In the genomic region with DNA sequence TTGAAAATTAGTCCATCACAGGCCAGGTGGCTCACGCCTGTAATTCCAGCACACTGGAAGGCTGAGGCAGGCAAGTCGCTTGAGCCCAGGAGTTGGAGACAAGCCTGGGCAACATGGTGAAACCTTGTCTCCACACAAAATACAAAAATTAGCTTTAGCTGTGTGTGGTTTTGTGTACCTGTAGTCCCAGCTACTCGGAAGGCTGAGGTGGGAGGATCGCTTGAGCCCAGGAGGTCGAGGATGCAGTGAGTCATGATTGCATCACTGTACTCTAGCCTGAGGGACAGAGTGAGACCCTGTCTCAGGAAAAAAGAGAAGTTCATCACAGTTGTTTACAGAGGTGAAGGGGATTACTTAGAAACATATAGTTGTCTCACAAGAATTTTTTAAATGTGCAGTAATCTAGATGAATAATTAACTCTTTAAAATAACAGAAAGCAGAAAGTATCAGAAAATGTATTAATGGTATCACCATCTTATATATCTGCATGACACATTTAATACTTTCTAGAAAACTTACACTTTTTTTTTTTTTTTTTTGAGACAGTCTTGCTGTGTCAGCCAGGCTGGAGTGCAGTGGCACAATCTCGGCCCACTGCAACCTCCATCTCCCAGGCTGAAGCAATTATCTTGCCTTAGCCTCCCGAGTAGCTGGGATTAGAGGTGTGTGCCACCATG, we compare ENCODE assay signal across 13 cellular contexts. TPM values are rescaled to one million over a fixed set of nuclear protein-coding genes. Genes with fewer than 3 reads are reported as not detected.
DNase-seq lines count a peak whose midpoint lies in the region; ATAC-seq and TF ChIP-seq lines count a peak whose summit lies in the region.
"Had no signal": no experiment of that assay in that cellular context is flagged by ENCODE, and none has a peak within 500 bp of the region (broad histone marks: within the 10 kb centered on the region; RNA-seq: fewer than 3 reads in every experiment).

No MANE protein-coding gene starts in this region.

- peaks cover 14% of the 10 kb centered on the region for H3K4me1 ChIP-seq in GM23338 (ENCODE audit: insufficient read depth)
- peaks cover 0 to 15% of the 10 kb centered on the region in 2 donors for H3K4me1 ChIP-seq in naive thymus-derived CD4-positive, alpha-beta T cell (ENCODE audit: control insufficient read depth in 2 of 2, insufficient read depth in 2 of 2, low read length in 2 of 2)

- H4K20me1 ChIP-seq in GM23338 (replicated peaks; ENCODE audit: insufficient read depth), result peaks cover 25% of the 10 kb centered on the region

- peak overlapping the region; percentile 86 for H3K27ac Mint-ChIP-seq in GM23338
- H3K27ac Mint-ChIP-seq in naive thymus-derived CD4-positive, alpha-beta T cell, result no peak overlapping the region
- H3K27ac Mint-ChIP-seq: immature natural killer cell had no signal

- H3K4me1 Mint-ChIP-seq in GM23338, result peaks cover 43% of the 10 kb centered on the region
- peaks cover 42 to 88% (median 65%) of the 10 kb centered on the region in 7 donors for H3K4me1 Mint-ChIP-seq in naive thymus-derived CD4-positive, alpha-beta T cell

- H2AFZ ChIP-seq in GM23338, result no peak overlapping the region

- H3K9me3 Mint-ChIP-seq in GM23338, result no peaks in the 10 kb centered on the region
- H3K9me3 Mint-ChIP-seq in naive thymus-derived CD4-positive, alpha-beta T cell, result no peaks in the 10 kb centered on the region
- H3K9me3 Mint-ChIP-seq: immature natural killer cell; stimulated activated memory B cell treated with anti-CD40 and anti-IgM and Interleukin-4, amounts not matched to agents 10 μg/mL and 1 μg/mL and 100 μg/mL, for 72 hours had no signal

- DNase-seq in GM23338 (ENCODE audit: low spot score), result no peak
- DNase-seq in NB4 (ENCODE audit: low read depth), result peak; percentile 92
- peak; percentile 60 for DNase-seq in astrocyte of the hippocampus (ENCODE audit: low read depth, low spot score)
- DNase-seq in naive thymus-derived CD4-positive, alpha-beta T cell, result no peak
- DNase-seq in dorsolateral prefrontal cortex, result no peak
- DNase-seq in NCI-H1092 (lab: John Stamatoyannopoulos, UW), result no peak
- no peak for DNase-seq in T-helper 1 cell
- DNase-seq: activated CD8-positive, alpha-beta memory T cell treated with anti-CD3 and anti-CD28 coated beads for 24 hours; immature natural killer cell; NCI-H774 had no signal

- no peak overlapping the region for H3K4me2 ChIP-seq in GM23338

- H3K4me3 ChIP-seq in GM23338, result no peak overlapping the region
- H3K4me3 ChIP-seq in NB4 (ENCODE audit: low read depth, low read length), result no peak overlapping the region
- H3K4me3 ChIP-seq in naive thymus-derived CD4-positive, alpha-beta T cell (ENCODE audit: low read length), result no peak overlapping the region
- no peak overlapping the region for H3K4me3 ChIP-seq in dorsolateral prefrontal cortex
- H3K4me3 ChIP-seq: coronary artery had no signal

- TF ChIP-seq POLR2A in NB4 (IDR thresholded peaks at IDR 0.05; ENCODE audit: extremely low read depth, insufficient read length), result no peak

- peaks cover 4% of the 10 kb centered on the region for H3K27me3 Mint-ChIP-seq in GM23338 (ENCODE audit: insufficient read depth, low read depth, poor library complexity)
- no peaks in the 10 kb centered on the region for H3K27me3 Mint-ChIP-seq in naive thymus-derived CD4-positive, alpha-beta T cell
- H3K27me3 Mint-ChIP-seq: stimulated activated memory B cell treated with anti-CD40 and anti-IgM and Interleukin-4, amounts not matched to agents 10 μg/mL and 1 μg/mL and 100 μg/mL, for 72 hours had no signal

- no peak overlapping the region for H3K4me3 Mint-ChIP-seq in GM23338
- peak overlapping the region in 1 of 10 donors; percentile 23 for H3K4me3 Mint-ChIP-seq in naive thymus-derived CD4-positive, alpha-beta T cell
- H3K4me3 Mint-ChIP-seq: immature natural killer cell; stimulated activated memory B cell treated with anti-CD40 and anti-IgM and Interleukin-4, amounts not matched to agents 10 μg/mL and 1 μg/mL and 100 μg/mL, for 72 hours had no signal

- H3K9me3 ChIP-seq in naive thymus-derived CD4-positive, alpha-beta T cell (ENCODE audit: control insufficient read depth in 2 of 3, low read length in 3 of 3), result no peaks in the 10 kb centered on the region

- ATAC-seq in GM23338 (no peak), GM21717 (IDR thresholded peaks at IDR 0.05; ENCODE audit: unreplicated experiment) (no peak)
- peak; percentile 53 for ATAC-seq in naive thymus-derived CD4-positive, alpha-beta T cell
- ATAC-seq: stimulated activated memory B cell treated with anti-CD40 and anti-IgM and Interleukin-4, amounts not matched to agents 10 μg/mL and 1 μg/mL and 100 μg/mL, for 72 hours had no signal

- H3K27me3 ChIP-seq in GM23338 (ENCODE audit: insufficient read depth) (no peaks in the 10 kb centered on the region), dorsolateral prefrontal cortex (no peaks in the 10 kb centered on the region)
- no peaks in the 10 kb centered on the region for H3K27me3 ChIP-seq in naive thymus-derived CD4-positive, alpha-beta T cell (ENCODE audit: control insufficient read depth in 2 of 2, insufficient read depth in 2 of 2, low read length in 2 of 2)

- no peaks in the 10 kb centered on the region for H3K9me2 ChIP-seq in GM23338 (ENCODE audit: insufficient read depth)

- H3K36me3 Mint-ChIP-seq in GM23338 (ENCODE audit: low read depth), result peaks cover 3% of the 10 kb centered on the region; the same call in 2 of the 3 replicates
- peaks cover 0 to 11% (median 3%) of the 10 kb centered on the region in 5 donors for H3K36me3 Mint-ChIP-seq in naive thymus-derived CD4-positive, alpha-beta T cell
- H3K36me3 Mint-ChIP-seq: immature natural killer cell had no signal

- H3K79me2 ChIP-seq in GM23338 (replicated peaks; ENCODE audit: insufficient read depth), result peaks cover 92% of the 10 kb centered on the region

- POLR2A ChIA-PET in naive thymus-derived CD4-positive, alpha-beta T cell (lab: Charles Lee), result no interaction called here

- TF ChIP-seq CTCF in GM23338 (conservative IDR thresholded peaks at IDR 0.05; ENCODE audit: low read depth in 2 of 2) (no peak), NB4 (IDR thresholded peaks at IDR 0.05; ENCODE audit: low read depth, low read length) (no peak), dorsolateral prefrontal cortex (IDR thresholded peaks at IDR 0.05 in 54 of 56, conservative IDR thresholded peaks at IDR 0.05 in 2 of 56; ENCODE audit: low read depth in 1 of 56, partially characterized antibody in 56 of 56) (no peak)

- H3K27ac ChIP-seq in GM23338 (ENCODE audit: low read depth) (no peak overlapping the region), dorsolateral prefrontal cortex (peak overlapping the region in 3 of 59 donors; percentile 7 to 12 (median 11))
- H3K27ac ChIP-seq in naive thymus-derived CD4-positive, alpha-beta T cell (ENCODE audit: low read depth, low read length), result no peak overlapping the region
- H3K27ac ChIP-seq: coronary artery had no signal

- CTCF ChIA-PET in naive thymus-derived CD4-positive, alpha-beta T cell (lab: Charles Lee), result no interaction called here

- H3K36me3 ChIP-seq in GM23338 (ENCODE audit: insufficient read depth), result no peaks in the 10 kb centered on the region
- H3K36me3 ChIP-seq in naive thymus-derived CD4-positive, alpha-beta T cell (ENCODE audit: control insufficient read depth in 2 of 3, insufficient read depth in 3 of 3, low read length in 3 of 3), result no peaks in the 10 kb centered on the region

- intact Hi-C loops in naive thymus-derived CD4-positive, alpha-beta T cell (cut with micrococcal nuclease), result no loop called here
- intact Hi-C loops in dorsolateral prefrontal cortex (cut with DNase I), result no loop called here

- no peaks in the 10 kb centered on the region for H3F3A ChIP-seq in GM23338 (replicated peaks; ENCODE audit: low read depth)

TF ChIP-seq in GM23338, 12 proteins besides CTCF, POLR2A, EP300 and RAD21 (continues in another document):
- TF ChIP-seq JUNB (IDR thresholded peaks at IDR 0.05; ENCODE audit: unreplicated experiment) (no peak), POLR2AphosphoS5 (IDR thresholded peaks at IDR 0.05; ENCODE audit: low read depth) (no peak), NANOG (IDR thresholded peaks at IDR 0.05; ENCODE audit: borderline replicate concordance) (no peak)
- TF ChIP-seq, protein P1, sequence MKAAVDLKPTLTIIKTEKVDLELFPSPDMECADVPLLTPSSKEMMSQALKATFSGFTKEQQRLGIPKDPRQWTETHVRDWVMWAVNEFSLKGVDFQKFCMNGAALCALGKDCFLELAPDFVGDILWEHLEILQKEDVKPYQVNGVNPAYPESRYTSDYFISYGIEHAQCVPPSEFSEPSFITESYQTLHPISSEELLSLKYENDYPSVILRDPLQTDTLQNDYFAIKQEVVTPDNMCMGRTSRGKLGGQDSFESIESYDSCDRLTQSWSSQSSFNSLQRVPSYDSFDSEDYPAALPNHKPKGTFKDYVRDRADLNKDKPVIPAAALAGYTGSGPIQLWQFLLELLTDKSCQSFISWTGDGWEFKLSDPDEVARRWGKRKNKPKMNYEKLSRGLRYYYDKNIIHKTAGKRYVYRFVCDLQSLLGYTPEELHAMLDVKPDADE (IDR thresholded peaks at IDR 0.05), result no peak
- TF ChIP-seq, protein P2, sequence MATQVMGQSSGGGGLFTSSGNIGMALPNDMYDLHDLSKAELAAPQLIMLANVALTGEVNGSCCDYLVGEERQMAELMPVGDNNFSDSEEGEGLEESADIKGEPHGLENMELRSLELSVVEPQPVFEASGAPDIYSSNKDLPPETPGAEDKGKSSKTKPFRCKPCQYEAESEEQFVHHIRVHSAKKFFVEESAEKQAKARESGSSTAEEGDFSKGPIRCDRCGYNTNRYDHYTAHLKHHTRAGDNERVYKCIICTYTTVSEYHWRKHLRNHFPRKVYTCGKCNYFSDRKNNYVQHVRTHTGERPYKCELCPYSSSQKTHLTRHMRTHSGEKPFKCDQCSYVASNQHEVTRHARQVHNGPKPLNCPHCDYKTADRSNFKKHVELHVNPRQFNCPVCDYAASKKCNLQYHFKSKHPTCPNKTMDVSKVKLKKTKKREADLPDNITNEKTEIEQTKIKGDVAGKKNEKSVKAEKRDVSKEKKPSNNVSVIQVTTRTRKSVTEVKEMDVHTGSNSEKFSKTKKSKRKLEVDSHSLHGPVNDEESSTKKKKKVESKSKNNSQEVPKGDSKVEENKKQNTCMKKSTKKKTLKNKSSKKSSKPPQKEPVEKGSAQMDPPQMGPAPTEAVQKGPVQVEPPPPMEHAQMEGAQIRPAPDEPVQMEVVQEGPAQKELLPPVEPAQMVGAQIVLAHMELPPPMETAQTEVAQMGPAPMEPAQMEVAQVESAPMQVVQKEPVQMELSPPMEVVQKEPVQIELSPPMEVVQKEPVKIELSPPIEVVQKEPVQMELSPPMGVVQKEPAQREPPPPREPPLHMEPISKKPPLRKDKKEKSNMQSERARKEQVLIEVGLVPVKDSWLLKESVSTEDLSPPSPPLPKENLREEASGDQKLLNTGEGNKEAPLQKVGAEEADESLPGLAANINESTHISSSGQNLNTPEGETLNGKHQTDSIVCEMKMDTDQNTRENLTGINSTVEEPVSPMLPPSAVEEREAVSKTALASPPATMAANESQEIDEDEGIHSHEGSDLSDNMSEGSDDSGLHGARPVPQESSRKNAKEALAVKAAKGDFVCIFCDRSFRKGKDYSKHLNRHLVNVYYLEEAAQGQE (IDR thresholded peaks at IDR 0.05; ENCODE audit: unreplicated experiment), result no peak

RNA-seq across cellular contexts. Expression of a gene that starts 8.9 kb away (rescaled TPM):
- 14.9 and 18.6 TPM in 2 replicates for total RNA-seq in GM23338 (2014; rRNA removed; shearing (Covaris generic))
- 6.5 and 6.9 TPM in 2 replicates for polyA plus RNA-seq in GM23338 (2016; fragmentation: Nextera tagmentation; extraction: Ambion mirVana)
- 10 to 100 TPM; 25.3 to 55.9 (median 51.8) TPM for total RNA-seq in naive thymus-derived CD4-positive, alpha-beta T cell
- polyA plus RNA-seq in naive thymus-derived CD4-positive, alpha-beta T cell, result 10 to 100 TPM; 26.8 to 27.1 TPM
- total RNA-seq in dorsolateral prefrontal cortex, result 10 to 100 TPM; 32.2 to 74.6 (median 48.4) TPM

Comparison
In these comparisons a context has a peak if more than half of its experiments do, and no peak if none do; other contexts are left out.
1. DNase-seq: peak in NB4 (single experiment) and astrocyte of the hippocampus (single experiment); none in GM23338 (single experiment), naive thymus-derived CD4-positive, alpha-beta T cell (0 of 9), dorsolateral prefrontal cortex (0 of 10), NCI-H1092 (single experiment) and T-helper 1 cell (0 of 5).